In the genomic region with DNA sequence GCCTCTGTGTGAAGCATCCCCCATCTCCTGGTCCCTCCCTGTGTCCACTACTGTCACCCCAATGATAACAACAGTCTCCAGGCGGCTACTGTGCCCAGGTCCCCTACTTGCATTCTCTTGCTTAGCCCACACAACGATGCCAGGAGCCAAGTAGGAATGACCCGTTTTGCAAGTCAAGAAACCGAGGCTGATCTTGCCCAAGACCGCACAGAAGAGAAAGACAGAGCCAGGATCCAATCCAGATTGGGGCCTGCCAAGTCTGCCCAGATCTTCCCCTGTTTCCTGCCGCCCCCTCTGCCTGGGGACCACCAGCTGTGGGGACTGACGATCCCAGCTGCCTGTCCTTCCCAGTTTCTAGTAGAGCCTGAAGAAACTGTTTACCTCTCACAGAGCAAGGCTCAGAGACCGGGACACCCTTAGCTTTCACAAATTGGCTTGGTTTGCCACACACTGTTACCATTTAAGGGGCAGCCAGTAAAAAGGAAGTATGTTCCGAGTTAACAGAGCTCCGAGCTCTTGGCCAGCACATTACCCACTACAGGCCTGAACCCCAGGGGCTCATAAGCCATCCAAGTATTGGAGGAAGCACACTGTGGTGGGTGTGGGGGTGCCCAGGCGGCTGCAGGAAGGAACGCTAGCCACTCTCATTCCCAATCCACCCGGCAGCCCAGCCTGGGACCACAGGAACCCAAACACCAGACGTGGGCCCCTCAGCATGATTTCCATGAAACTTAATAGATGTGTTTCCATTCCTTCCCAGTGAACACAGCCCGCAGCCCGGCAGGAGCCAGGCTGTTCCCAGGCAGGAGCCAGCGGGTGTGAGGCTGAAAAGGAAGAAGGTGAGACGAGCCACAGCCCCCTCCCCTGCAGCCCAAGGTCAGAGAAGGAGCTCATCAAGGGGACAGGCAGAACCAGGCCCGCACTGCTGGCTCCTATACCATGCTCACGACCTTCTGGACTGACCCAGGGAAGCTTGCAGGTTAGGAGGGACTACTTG, we compare ENCODE assay signal across 17 cellular contexts. TPM values are rescaled to one million over a fixed set of nuclear protein-coding genes. Genes with fewer than 3 reads are reported as not detected.
DNase-seq lines count a peak whose midpoint lies in the region; ATAC-seq, FAIRE-seq and TF ChIP-seq lines count a peak whose summit lies in the region.
"Had no signal": no experiment of that assay in that cellular context is flagged by ENCODE, and none has a peak within 500 bp of the region (broad histone marks: within the 10 kb centered on the region; RNA-seq: fewer than 3 reads in every experiment).

No MANE protein-coding gene starts in this region.

- peaks cover 14% of the 10 kb centered on the region for H3K36me3 Mint-ChIP-seq in osteocyte (ENCODE audit: unreplicated experiment)
- H3K36me3 Mint-ChIP-seq: IgD-negative memory B cell had no signal

- peaks cover 51% of the 10 kb centered on the region for H3K4me1 Mint-ChIP-seq in osteocyte (ENCODE audit: unreplicated experiment)
- H3K4me1 Mint-ChIP-seq: IgD-negative memory B cell had no signal

- H3K4me3 Mint-ChIP-seq in osteocyte (ENCODE audit: unreplicated experiment) = no peak overlapping the region
- H3K4me3 Mint-ChIP-seq: IgD-negative memory B cell had no signal

- FAIRE-seq in GM12892 (lab: Jason Lieb, UNC) = no peak
- FAIRE-seq: GM18507 had no signal

- H3K4me1 ChIP-seq in cardiac muscle cell (ENCODE audit: low read depth) = no peaks in the 10 kb centered on the region

- peak; percentile 25 for DNase-seq in EH (ENCODE audit: low read depth)
- DNase-seq in astrocyte of the cerebellum (ENCODE audit: low read depth) = peak; percentile 91
- peak; percentile 27 to 40 for DNase-seq in cardiac muscle cell (ENCODE audit: low read depth in 1 of 2, low spot score in 1 of 2)
- no peak for DNase-seq in osteocyte (ENCODE audit: extremely low spot score, unreplicated experiment)
- no peak for DNase-seq in GM12892 (ENCODE audit: insufficient read length)
- no peak for DNase-seq in amniotic stem cell (lab: John Stamatoyannopoulos, UW)
- no peak for DNase-seq in stimulated activated CD4-positive, alpha-beta T cell treated with anti-CD3 and anti-CD28 coated beads, Interleukin-4, amount 100 ng/mL, for 1 hour
- DNase-seq: ACHN, DMS53, NCI-H1930, T-helper 2 cell had no signal

- H3K4me3 ChIP-seq in astrocyte of the cerebellum (ENCODE audit: low read depth, low read length) = no peak overlapping the region
- no peak overlapping the region for H3K4me3 ChIP-seq in cardiac muscle cell
- H3K4me3 ChIP-seq: skin epidermis had no signal

- in situ Hi-C loops in astrocyte of the cerebellum (cut with HindIII; ENCODE audit: low sequenced_read_pairs) = no loop called here

- no peak for ATAC-seq in GM18858 (IDR thresholded peaks at IDR 0.05; ENCODE audit: unreplicated experiment)

- H3K9me3 Mint-ChIP-seq in osteocyte (ENCODE audit: unreplicated experiment) = no peaks in the 10 kb centered on the region
- H3K9me3 Mint-ChIP-seq: IgD-negative memory B cell had no signal

- H3K36me3 ChIP-seq in cardiac muscle cell = no peaks in the 10 kb centered on the region

- H3K27ac ChIP-seq in cardiac muscle cell = no peak overlapping the region

- peak overlapping the region; percentile 85 for H3K27ac Mint-ChIP-seq in osteocyte (ENCODE audit: unreplicated experiment)
- H3K27ac Mint-ChIP-seq: IgD-negative memory B cell had no signal

- H3K27me3 ChIP-seq in cardiac muscle cell = no peaks in the 10 kb centered on the region

- TF ChIP-seq POLR2A in GM12892 (IDR thresholded peaks at IDR 0.05; ENCODE audit: low read depth, low read length) = no peak

- H3K9me3 ChIP-seq in cardiac muscle cell (ENCODE audit: low read depth) = no peaks in the 10 kb centered on the region

- TF ChIP-seq CTCF in astrocyte of the cerebellum (IDR thresholded peaks at IDR 0.05; ENCODE audit: low read depth, low read length, missing control alignments) (no peak), cardiac muscle cell (IDR thresholded peaks at IDR 0.05; ENCODE audit: low read depth, low read length) (no peak), osteocyte (IDR thresholded peaks at IDR 0.05) (no peak)

- H3K27me3 Mint-ChIP-seq in osteocyte (ENCODE audit: unreplicated experiment) = no peaks in the 10 kb centered on the region

RNA-seq across cellular contexts. Expression of gene KIAA1755, which starts 7.9 kb away (rescaled TPM):
- total RNA-seq in cardiac muscle cell = not detected in 2 replicates
- not detected in 2 replicates for polyA plus RNA-seq in cardiac muscle cell
- 50.2 and 60.6 TPM in 2 replicates for total RNA-seq in osteocyte
- polyA plus RNA-seq in GM12892 (2012; ENCODE audit: missing spikeins) = not detected
- total RNA-seq: lung microvascular endothelial cell, OCI-LY7 had no signal
- polyA plus RNA-seq: IgD-negative memory B cell had no signal

RNA-seq across cellular contexts. Expression of gene BPI, which starts 51.4 kb away (rescaled TPM):
- total RNA-seq in cardiac muscle cell (not detected in 2 replicates), osteocyte (7.7 and 8.5 TPM in 2 replicates)
- not detected in 2 replicates for polyA plus RNA-seq in cardiac muscle cell
- not detected for polyA plus RNA-seq in GM12892 (2012; ENCODE audit: missing spikeins)
- total RNA-seq: lung microvascular endothelial cell, OCI-LY7 had no signal
- polyA plus RNA-seq: IgD-negative memory B cell had no signal

Comparison
In these comparisons a context has a peak if more than half of its experiments do, and no peak if none do; other contexts are left out.
1. DNase-seq: peak in EH (single experiment), astrocyte of the cerebellum (single experiment) and cardiac muscle cell (2 of 2); none in osteocyte (single experiment), GM12892 (single experiment), amniotic stem cell (single experiment) and stimulated activated CD4-positive, alpha-beta T cell treated with anti-CD3 and anti-CD28 coated beads, Interleukin-4, amount 100 ng/mL, for 1 hour (single experiment).
2. RNA of gene KIAA1755, which starts 7.9 kb away (total RNA-seq): 50.2 to 60.6 TPM in osteocyte; not detected in cardiac muscle cell; every median in the first group is over 10 times any median in the second.